8 cellular contexts compared by ENCODE assay signal in the genomic region with DNA sequence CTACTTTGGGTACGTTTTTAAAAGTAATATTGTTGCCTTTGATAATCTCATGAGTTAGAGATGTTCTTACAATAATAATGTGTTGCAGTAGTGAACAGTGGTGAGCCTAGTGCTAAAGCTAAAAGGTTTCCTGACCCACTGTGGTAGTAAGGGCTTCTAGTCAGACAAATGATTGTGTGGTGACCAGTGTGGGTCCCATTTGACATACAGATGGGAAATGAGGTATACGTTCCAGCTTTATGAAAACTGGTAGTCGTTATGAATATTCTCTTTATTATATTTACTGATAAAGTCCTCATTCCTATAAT. TPM values are rescaled to one million over a fixed set of nuclear protein-coding genes. Genes with fewer than 3 reads are reported as not detected.
DNase-seq lines count a peak whose midpoint lies in the region; ATAC-seq and TF ChIP-seq lines count a peak whose summit lies in the region.

No MANE protein-coding gene starts in this region.

- H3K36me3 Mint-ChIP-seq in activated naive CD4-positive, alpha-beta T cell treated with anti-CD3 and anti-CD28 coated beads for 36 hours (ENCODE audit: low read depth), result peaks cover 21% of the 10 kb centered on the region
- H3K36me3 Mint-ChIP-seq in activated B cell treated with CpG ODN at 0.5 μM for 24 hours (ENCODE audit: low read depth), result peaks cover 34% of the 10 kb centered on the region

- TF ChIP-seq POLR2A in suprapubic skin (IDR thresholded peaks at IDR 0.05), result no peak

- DNase-seq in activated naive CD4-positive, alpha-beta T cell treated with anti-CD3 and anti-CD28 coated beads for 36 hours, result peak; percentile 39
- DNase-seq in activated naive CD4-positive, alpha-beta T cell (lab: John Stamatoyannopoulos, UW), result no peak
- DNase-seq in activated B cell treated with CpG ODN at 0.5 μM for 24 hours, result no peak
- DNase-seq in suprapubic skin (ENCODE audit: low spot score in 2 of 2), result no peak
- no peak for DNase-seq in occipital lobe (lab: John Stamatoyannopoulos, UW)
- DNase-seq in CD1c-positive myeloid dendritic cell (ENCODE audit: extremely low spot score), result no peak

- peak overlapping the region; percentile 93 for H3K4me3 Mint-ChIP-seq in activated naive CD4-positive, alpha-beta T cell treated with anti-CD3 and anti-CD28 coated beads for 36 hours
- peak overlapping the region; percentile 97 for H3K4me3 Mint-ChIP-seq in activated B cell treated with CpG ODN at 0.5 μM for 24 hours

- H3K9me3 ChIP-seq in iPS-20b (ENCODE audit: insufficient read depth, low read depth, low read length) (no peaks in the 10 kb centered on the region), suprapubic skin (no peaks in the 10 kb centered on the region)

- H3K27me3 Mint-ChIP-seq in activated naive CD4-positive, alpha-beta T cell treated with anti-CD3 and anti-CD28 coated beads for 36 hours (ENCODE audit: low read depth), result no peaks in the 10 kb centered on the region
- no peaks in the 10 kb centered on the region for H3K27me3 Mint-ChIP-seq in activated B cell treated with CpG ODN at 0.5 μM for 24 hours

- H3K27ac ChIP-seq in iPS-20b (ENCODE audit: low read length) (peak overlapping the region; percentile 85), suprapubic skin (peak overlapping the region; percentile 100)

- no peak for TF ChIP-seq EP300 in suprapubic skin (IDR thresholded peaks at IDR 0.05)

- H3K9me3 Mint-ChIP-seq in activated naive CD4-positive, alpha-beta T cell treated with anti-CD3 and anti-CD28 coated beads for 36 hours, result no peaks in the 10 kb centered on the region
- no peaks in the 10 kb centered on the region for H3K9me3 Mint-ChIP-seq in activated B cell treated with CpG ODN at 0.5 μM for 24 hours

- CTCF ChIA-PET in activated naive CD4-positive, alpha-beta T cell treated with anti-CD3 and anti-CD28 coated beads for 36 hours (lab: Charles Lee), result interaction anchor here (0.5 to 2.7 kb wide), 3 partner anchors 50 to 810 kb away, joined by 3 to 14 read pairs (median 12); no protein-coding TSS in a partner anchor
- CTCF ChIA-PET in activated B cell treated with CpG ODN at 0.5 μM for 24 hours (lab: Charles Lee), result interaction anchor here (1.3 to 2.5 kb wide), 7 partner anchors 52 to 287 kb away, joined by 3 to 9 read pairs (median 4); no protein-coding TSS in a partner anchor

- H3K4me3 ChIP-seq in iPS-20b (ENCODE audit: low read length) (peak overlapping the region; percentile 76), suprapubic skin (peak overlapping the region; percentile 87)

- H3K36me3 ChIP-seq in iPS-20b (ENCODE audit: insufficient read depth, low read depth, low read length) (peaks cover 9% of the 10 kb centered on the region), suprapubic skin (no peaks in the 10 kb centered on the region)

- POLR2A ChIA-PET in activated B cell treated with CpG ODN at 0.5 μM for 24 hours (lab: Charles Lee), result interaction anchor here (0.6 to 8.4 kb wide), 15 partner anchors 10 to 1910 kb away, joined by 3 to 309 read pairs (median 7); a partner anchor contains a TSS

- TF ChIP-seq CTCF in activated B cell treated with CpG ODN at 0.5 μM for 24 hours (IDR thresholded peaks at IDR 0.05) (no peak), suprapubic skin (IDR thresholded peaks at IDR 0.05) (no peak)

- H3K27ac Mint-ChIP-seq in activated naive CD4-positive, alpha-beta T cell treated with anti-CD3 and anti-CD28 coated beads for 36 hours, result peak overlapping the region; percentile 100
- peak overlapping the region; percentile 100 for H3K27ac Mint-ChIP-seq in activated B cell treated with CpG ODN at 0.5 μM for 24 hours

- H3K4me1 Mint-ChIP-seq in activated naive CD4-positive, alpha-beta T cell treated with anti-CD3 and anti-CD28 coated beads for 36 hours (ENCODE audit: low read depth), result peaks cover 33% of the 10 kb centered on the region
- H3K4me1 Mint-ChIP-seq in activated B cell treated with CpG ODN at 0.5 μM for 24 hours, result peaks cover 55% of the 10 kb centered on the region

- ATAC-seq in activated B cell treated with CpG ODN at 0.5 μM for 24 hours (ENCODE audit: low read depth), result no peak
- no peak for ATAC-seq in HG03280 (IDR thresholded peaks at IDR 0.05; ENCODE audit: unreplicated experiment)

- WGBS in suprapubic skin, result 39% methylated on average over 3 of the region's 3 CpGs

- peak overlapping the region; percentile 100; the same call in 1 of the 2 replicates for H3K9ac ChIP-seq in iPS-20b (ENCODE audit: low read depth, low read length)

- peaks cover 20% of the 10 kb centered on the region for H3K4me1 ChIP-seq in iPS-20b (ENCODE audit: insufficient read depth, low read length)
- H3K4me1 ChIP-seq in suprapubic skin, result peaks cover 32% of the 10 kb centered on the region

- H3K27me3 ChIP-seq in iPS-20b (ENCODE audit: insufficient read depth, low read length), result no peaks in the 10 kb centered on the region
- no peaks in the 10 kb centered on the region for H3K27me3 ChIP-seq in suprapubic skin

- intact Hi-C loops in activated naive CD4-positive, alpha-beta T cell treated with anti-CD3 and anti-CD28 coated beads for 36 hours (cut with micrococcal nuclease), result loop anchor here (2.0 to 5.0 kb wide), 9 partner anchors 185 to 1930 kb away; a partner anchor contains a TSS
- intact Hi-C loops in activated B cell treated with CpG ODN at 0.5 μM for 24 hours (cut with micrococcal nuclease), result loop anchor here (2.0 to 10.0 kb wide), 9 partner anchors 13 to 1910 kb away; a partner anchor contains a TSS

RNA-seq across cellular contexts. Expression of a gene that starts 1.8 kb away (rescaled TPM):
- total RNA-seq in activated naive CD4-positive, alpha-beta T cell treated with anti-CD3 and anti-CD28 coated beads for 36 hours, result 10 to 100 TPM; 11.0 to 12.7 TPM
- total RNA-seq in activated B cell treated with CpG ODN at 0.5 μM for 24 hours (34.6 and 39.1 TPM in 2 replicates), suprapubic skin (10 to 100 TPM in 1 of 4 donors, 1 to 10 TPM in 3; 7.7 to 23.5 (median 9.4) TPM), occipital lobe (71.4 TPM)
